ENCODE assay signal across 21 cellular contexts in genomic region chr19:23801798-23802197, GRCh38. TPM values are rescaled to one million over a fixed set of nuclear protein-coding genes. Genes with fewer than 3 reads are reported as not detected.
DNase-seq lines count a peak whose midpoint lies in the region; ATAC-seq and TF ChIP-seq lines count a peak whose summit lies in the region.
"Had no signal": no experiment of that assay in that cellular context is flagged by ENCODE, and none has a peak within 500 bp of the region (broad histone marks: within the 10 kb centered on the region; RNA-seq: fewer than 3 reads in every experiment).

No MANE protein-coding gene starts in this region.

- ATAC-seq in activated T-helper 17 cell treated with anti-CD3 and anti-CD28 coated beads, Interleukin-2, amount 50 U/mL, for 72 hours (replicated peaks), result peak; percentile 16
- ATAC-seq in naive thymus-derived CD8-positive, alpha-beta T cell, result peak in 1 of 2 donors; percentile 18
- no peak for ATAC-seq in HG02970 (IDR thresholded peaks at IDR 0.05; ENCODE audit: low FRiP score, unreplicated experiment)
- ATAC-seq: HepG2, left colon, psoas muscle had no signal

- H3K27ac Mint-ChIP-seq in activated naive CD4-positive, alpha-beta T cell treated with anti-CD3 and anti-CD28 coated beads, Interleukin-2, amount 50 U/mL, for 24 hours, result peak overlapping the region; percentile 89
- H3K27ac Mint-ChIP-seq in activated T-helper 17 cell treated with anti-CD3 and anti-CD28 coated beads, Interleukin-2, amount 50 U/mL, for 72 hours, result peak overlapping the region; percentile 71
- H3K27ac Mint-ChIP-seq in naive thymus-derived CD8-positive, alpha-beta T cell, result peak overlapping the region; percentile 45 to 96 (median 90)
- H3K27ac Mint-ChIP-seq: nephron progenitor cell had no signal

- H2AFZ ChIP-seq in Loucy (ENCODE audit: low read length), result peak overlapping the region; percentile 59; the same call in 1 of the 2 replicates

- peaks cover 45% of the 10 kb centered on the region for H3K4me1 ChIP-seq in Loucy (ENCODE audit: insufficient read depth, low read length, poor library complexity, severe bottlenecking)
- H3K4me1 ChIP-seq: psoas muscle, tibial nerve had no signal

- peaks cover 6% of the 10 kb centered on the region for H3K36me3 Mint-ChIP-seq in activated naive CD4-positive, alpha-beta T cell treated with anti-CD3 and anti-CD28 coated beads, Interleukin-2, amount 50 U/mL, for 24 hours
- H3K36me3 Mint-ChIP-seq in activated T-helper 17 cell treated with anti-CD3 and anti-CD28 coated beads, Interleukin-2, amount 50 U/mL, for 72 hours (ENCODE audit: low read depth), result no peaks in the 10 kb centered on the region
- peaks cover 0 to 11% (median 6%) of the 10 kb centered on the region in 3 donors for H3K36me3 Mint-ChIP-seq in naive thymus-derived CD8-positive, alpha-beta T cell

- H3K4me3 ChIP-seq in Loucy (ENCODE audit: low read length, poor library complexity, severe bottlenecking), result peak overlapping the region; percentile 54
- H3K4me3 ChIP-seq: psoas muscle, tibial nerve had no signal

- H3K9me3 ChIP-seq in Loucy (ENCODE audit: insufficient read depth, low read depth, low read length), result no peaks in the 10 kb centered on the region
- H3K9me3 ChIP-seq: psoas muscle, tibial nerve had no signal

- H3K4me1 Mint-ChIP-seq in activated naive CD4-positive, alpha-beta T cell treated with anti-CD3 and anti-CD28 coated beads, Interleukin-2, amount 50 U/mL, for 24 hours, result peaks cover 43% of the 10 kb centered on the region
- H3K4me1 Mint-ChIP-seq in activated T-helper 17 cell treated with anti-CD3 and anti-CD28 coated beads, Interleukin-2, amount 50 U/mL, for 72 hours, result peaks cover 11% of the 10 kb centered on the region
- H3K4me1 Mint-ChIP-seq in naive thymus-derived CD8-positive, alpha-beta T cell, result peaks cover 17 to 45% (median 42%) of the 10 kb centered on the region in 4 donors
- H3K4me1 Mint-ChIP-seq: nephron progenitor cell had no signal

- no peaks in the 10 kb centered on the region for H3K27me3 Mint-ChIP-seq in activated naive CD4-positive, alpha-beta T cell treated with anti-CD3 and anti-CD28 coated beads, Interleukin-2, amount 50 U/mL, for 24 hours
- no peaks in the 10 kb centered on the region for H3K27me3 Mint-ChIP-seq in activated T-helper 17 cell treated with anti-CD3 and anti-CD28 coated beads, Interleukin-2, amount 50 U/mL, for 72 hours
- no peaks in the 10 kb centered on the region for H3K27me3 Mint-ChIP-seq in naive thymus-derived CD8-positive, alpha-beta T cell

- DNase-seq in activated naive CD4-positive, alpha-beta T cell treated with anti-CD3 and anti-CD28 coated beads, Interleukin-2, amount 50 U/mL, for 16 hours, result no peak
- no peak for DNase-seq in naive thymus-derived CD8-positive, alpha-beta T cell
- DNase-seq in activated CD4-positive, CD25-positive, alpha-beta regulatory T cell treated with anti-CD3 and anti-CD28 coated beads, Interleukin-2, amount 50 U/mL, for 72 hours, result no peak
- no peak for DNase-seq in anterior cingulate cortex (lab: John Stamatoyannopoulos, UW)
- DNase-seq: activated CD4-positive, alpha-beta T cell treated with anti-CD3 and anti-CD28 coated beads, Interleukin-2, amount 50 U/mL, for 48 hours; activated effector memory CD4-positive, alpha-beta T cell treated with anti-CD3 and anti-CD28 coated beads, Interleukin-2, amount 50 U/mL, for 16 hours; DMS79; glutamatergic neuron; left colon; mesendoderm; NCI-H1436; NCI-H524 treated with DMSO at 0.1 percent for 48 hours; nephron progenitor cell; psoas muscle; stimulated activated naive CD4-positive, alpha-beta T cell treated with Interleukin-2 at 50 U/mL for 16 hours had no signal

- H3K9ac ChIP-seq in Loucy (ENCODE audit: low read depth, low read length, poor library complexity, severe bottlenecking), result peak overlapping the region; percentile 33

- peaks cover 4% of the 10 kb centered on the region for H3K9me3 Mint-ChIP-seq in activated naive CD4-positive, alpha-beta T cell treated with anti-CD3 and anti-CD28 coated beads, Interleukin-2, amount 50 U/mL, for 24 hours
- H3K9me3 Mint-ChIP-seq in activated T-helper 17 cell treated with anti-CD3 and anti-CD28 coated beads, Interleukin-2, amount 50 U/mL, for 72 hours, result peaks cover 4% of the 10 kb centered on the region
- H3K9me3 Mint-ChIP-seq in naive thymus-derived CD8-positive, alpha-beta T cell, result peaks cover 0 to 16% (median 3%) of the 10 kb centered on the region in 9 donors

- no peak for TF ChIP-seq CTCF in Loucy (conservative IDR thresholded peaks at IDR 0.05; ENCODE audit: low read length)

- peak overlapping the region; percentile 62 for H3K4me2 ChIP-seq in Loucy (ENCODE audit: low read depth, low read length, poor library complexity, severe bottlenecking)

- H3K9me2 ChIP-seq in Loucy (replicated peaks; ENCODE audit: low read depth, low read length), result no peaks in the 10 kb centered on the region

- H3F3A ChIP-seq in Loucy (ENCODE audit: low read depth), result peaks cover 3% of the 10 kb centered on the region; the same call in 1 of the 2 replicates

- H4K20me1 ChIP-seq in Loucy (ENCODE audit: insufficient read depth, low read length, poor library complexity, severe bottlenecking), result no peaks in the 10 kb centered on the region

- H3K4me3 Mint-ChIP-seq in activated naive CD4-positive, alpha-beta T cell treated with anti-CD3 and anti-CD28 coated beads, Interleukin-2, amount 50 U/mL, for 24 hours, result peak overlapping the region; percentile 60
- H3K4me3 Mint-ChIP-seq in activated T-helper 17 cell treated with anti-CD3 and anti-CD28 coated beads, Interleukin-2, amount 50 U/mL, for 72 hours, result peak overlapping the region; percentile 64
- H3K4me3 Mint-ChIP-seq in naive thymus-derived CD8-positive, alpha-beta T cell, result peak overlapping the region; percentile 57 to 84 (median 77)
- H3K4me3 Mint-ChIP-seq: nephron progenitor cell had no signal

- POLR2A ChIA-PET in naive thymus-derived CD8-positive, alpha-beta T cell (lab: Charles Lee), result interaction anchor here (0.6 to 2.2 kb wide), 4 partner anchors 43 to 529 kb away, joined by 3 to 7 read pairs (median 4); partner anchors contain the start of genes ZNF675 and ZNF681

- H3K27me3 ChIP-seq in Loucy (ENCODE audit: insufficient read depth, low read length, poor library complexity, severe bottlenecking), result no peaks in the 10 kb centered on the region
- H3K27me3 ChIP-seq: tibial nerve had no signal

- H3K36me3 ChIP-seq in Loucy (ENCODE audit: insufficient read depth, low read length), result no peaks in the 10 kb centered on the region
- H3K36me3 ChIP-seq: tibial nerve had no signal

- H3K79me2 ChIP-seq in Loucy (ENCODE audit: insufficient read depth, low read length), result peaks cover 24% of the 10 kb centered on the region

RNA-seq across cellular contexts. Expression of gene ZNF681, which starts 43.1 kb away (rescaled TPM):
- 1 to 10 TPM; 2.3 to 3.1 TPM for total RNA-seq in activated T-helper 17 cell treated with anti-CD3 and anti-CD28 coated beads, Interleukin-2, amount 50 U/mL, for 72 hours
- total RNA-seq in naive thymus-derived CD8-positive, alpha-beta T cell, result 10 to 100 TPM in 1 of 2 experiments, 1 to 10 TPM in 1; 9.7 to 10.8 TPM
- polyA plus RNA-seq in naive thymus-derived CD8-positive, alpha-beta T cell, result 1 to 10 TPM; 3.5 to 4.7 (median 4.7) TPM
- total RNA-seq: HepG2 had no signal
- polyA plus RNA-seq: HepG2 had no signal
